8 cellular contexts compared by ENCODE assay signal in genomic region chr4:126604273-126604867, GRCh38.
DNase-seq lines count a peak whose midpoint lies in the region; ATAC-seq and TF ChIP-seq lines count a peak whose summit lies in the region.

No MANE protein-coding gene starts in this region.

- H3K4me3 ChIP-seq in adrenal gland, result no peak overlapping the region

- WGBS in adrenal gland, 4 donors, result 16 to 26% (median 25%) methylated on average over 3 of the region's 3 CpGs

- TF ChIP-seq CTCF in LNCAP (IDR thresholded peaks at IDR 0.05), result peak; percentile 68
- peak in 5 of 6 experiments; percentile 18 to 60 (median 34) for TF ChIP-seq CTCF in adrenal gland (IDR thresholded peaks at IDR 0.05)

- no peaks in the 10 kb centered on the region for H3K36me3 Mint-ChIP-seq in activated naive CD8-positive, alpha-beta T cell treated with anti-CD3 and anti-CD28 coated beads, Interleukin-2, amount 50 U/mL, for 24 hours (ENCODE audit: low read depth)
- no peaks in the 10 kb centered on the region for H3K36me3 Mint-ChIP-seq in activated naive CD8-positive, alpha-beta T cell treated with anti-CD3 and anti-CD28 coated beads for 36 hours

- H3K9me3 ChIP-seq in adrenal gland (replicated peaks in 1 of 3), result no peaks in the 10 kb centered on the region

- no peak overlapping the region for H3K27ac ChIP-seq in adrenal gland

- peak; percentile 1 for DNase-seq in activated naive CD8-positive, alpha-beta T cell treated with anti-CD3 and anti-CD28 coated beads, Interleukin-2, amount 50 U/mL, for 24 hours
- no peak for DNase-seq in activated naive CD8-positive, alpha-beta T cell treated with anti-CD3 and anti-CD28 coated beads for 36 hours
- DNase-seq in adrenal gland, result peak in 4 of 7 donors; percentile 4 to 61 (median 17)
- peak; percentile 57 for DNase-seq in iris pigment epithelial cell (ENCODE audit: low read depth)
- DNase-seq in posterior vena cava (ENCODE audit: low spot score), result no peak
- DNase-seq in stimulated activated CD4-positive, alpha-beta T cell treated with anti-CD3 and anti-CD28 coated beads, Interleukin-15, amount 100 ng/mL, for 24 hours, result no peak
- DNase-seq in CD1c-positive myeloid dendritic cell (ENCODE audit: extremely low spot score), result no peak

- no peaks in the 10 kb centered on the region for H3K4me1 Mint-ChIP-seq in activated naive CD8-positive, alpha-beta T cell treated with anti-CD3 and anti-CD28 coated beads, Interleukin-2, amount 50 U/mL, for 24 hours
- H3K4me1 Mint-ChIP-seq in activated naive CD8-positive, alpha-beta T cell treated with anti-CD3 and anti-CD28 coated beads for 36 hours, result no peaks in the 10 kb centered on the region

- no peaks in the 10 kb centered on the region for H3K27me3 ChIP-seq in adrenal gland

- H3K4me3 Mint-ChIP-seq in activated naive CD8-positive, alpha-beta T cell treated with anti-CD3 and anti-CD28 coated beads, Interleukin-2, amount 50 U/mL, for 24 hours, result no peak overlapping the region
- no peak overlapping the region for H3K4me3 Mint-ChIP-seq in activated naive CD8-positive, alpha-beta T cell treated with anti-CD3 and anti-CD28 coated beads for 36 hours

- H3K9me3 Mint-ChIP-seq in activated naive CD8-positive, alpha-beta T cell treated with anti-CD3 and anti-CD28 coated beads, Interleukin-2, amount 50 U/mL, for 24 hours, result no peaks in the 10 kb centered on the region
- no peaks in the 10 kb centered on the region for H3K9me3 Mint-ChIP-seq in activated naive CD8-positive, alpha-beta T cell treated with anti-CD3 and anti-CD28 coated beads for 36 hours

- no peak for ATAC-seq in activated naive CD8-positive, alpha-beta T cell treated with anti-CD3 and anti-CD28 coated beads, Interleukin-2, amount 50 U/mL, for 24 hours

- H3K4me1 ChIP-seq in adrenal gland (replicated peaks in 1 of 2), result no peaks in the 10 kb centered on the region

- H3K27ac Mint-ChIP-seq in activated naive CD8-positive, alpha-beta T cell treated with anti-CD3 and anti-CD28 coated beads, Interleukin-2, amount 50 U/mL, for 24 hours, result no peak overlapping the region
- H3K27ac Mint-ChIP-seq in activated naive CD8-positive, alpha-beta T cell treated with anti-CD3 and anti-CD28 coated beads for 36 hours, result no peak overlapping the region

- H3K36me3 ChIP-seq in adrenal gland (replicated peaks in 1 of 2), result no peaks in the 10 kb centered on the region

- no peaks in the 10 kb centered on the region for H3K27me3 Mint-ChIP-seq in activated naive CD8-positive, alpha-beta T cell treated with anti-CD3 and anti-CD28 coated beads, Interleukin-2, amount 50 U/mL, for 24 hours
- H3K27me3 Mint-ChIP-seq in activated naive CD8-positive, alpha-beta T cell treated with anti-CD3 and anti-CD28 coated beads for 36 hours, result no peaks in the 10 kb centered on the region

- TF ChIP-seq POLR2A in adrenal gland (IDR thresholded peaks at IDR 0.05), result no peak

- intact Hi-C loops in adrenal gland (cut with DNase I) (no loop called here), posterior vena cava (cut with DNase I) (no loop called here)

Comparison
In these comparisons a context has a peak if more than half of its experiments do, and no peak if none do; other contexts are left out.
1. DNase-seq: peak in activated naive CD8-positive, alpha-beta T cell treated with anti-CD3 and anti-CD28 coated beads, Interleukin-2, amount 50 U/mL, for 24 hours (single experiment), adrenal gland (4 of 7) and iris pigment epithelial cell (single experiment); none in activated naive CD8-positive, alpha-beta T cell treated with anti-CD3 and anti-CD28 coated beads for 36 hours (single experiment), posterior vena cava (single experiment), stimulated activated CD4-positive, alpha-beta T cell treated with anti-CD3 and anti-CD28 coated beads, Interleukin-15, amount 100 ng/mL, for 24 hours (single experiment) and CD1c-positive myeloid dendritic cell (single experiment).